ENCODE assay signal across 10 cellular contexts in the genomic region with DNA sequence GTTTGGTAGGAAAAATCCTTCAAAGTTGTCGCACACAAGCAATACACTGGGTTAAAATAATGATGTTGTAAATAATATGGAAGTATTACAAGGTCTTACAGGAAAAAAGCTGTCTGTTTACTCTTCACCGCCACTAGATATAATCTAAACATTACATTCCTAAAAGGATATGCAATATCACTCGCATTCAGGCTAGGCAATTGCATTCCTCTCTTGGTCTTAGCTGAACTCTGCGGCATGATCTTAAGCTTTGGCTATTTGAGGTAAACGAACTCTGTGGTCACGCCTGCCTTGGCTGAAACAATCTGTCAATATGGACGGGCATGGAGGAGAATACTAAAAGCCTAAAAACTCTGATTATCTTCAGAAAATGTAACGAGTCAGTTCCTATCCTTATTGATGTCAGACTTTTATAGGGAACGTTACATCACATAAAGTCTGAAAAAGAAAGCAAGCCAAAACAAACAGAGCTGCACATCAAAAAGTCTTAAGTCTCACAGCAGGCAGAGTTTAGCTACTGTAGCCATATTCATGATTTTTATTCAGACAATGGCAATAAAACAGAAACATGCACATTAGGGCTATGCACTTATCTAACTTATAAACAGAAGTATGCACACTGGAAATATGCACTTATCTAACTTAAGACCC. TPM values are rescaled to one million over a fixed set of nuclear protein-coding genes. Genes with fewer than 3 reads are reported as not detected.
DNase-seq lines count a peak whose midpoint lies in the region; ATAC-seq, FAIRE-seq and TF ChIP-seq lines count a peak whose summit lies in the region.
"Had no signal": no experiment of that assay in that cellular context is flagged by ENCODE, and none has a peak within 500 bp of the region (broad histone marks: within the 10 kb centered on the region; RNA-seq: fewer than 3 reads in every experiment).

No MANE protein-coding gene starts in this region.

- POLR2A ChIA-PET in MCF 10A (lab: Yijun Ruan, JAX) = interaction anchor here (0.7 to 2.1 kb wide), 10 partner anchors 17 to 281 kb away, joined by 3 to 22 read pairs (median 4); a partner anchor contains a TSS
- POLR2A ChIA-PET in activated CD4-positive, alpha-beta memory T cell treated with anti-CD3 and anti-CD28 coated beads for 36 hours (lab: Charles Lee) = no interaction called here

- ATAC-seq in left lobe of liver (peak; percentile 89), upper lobe of right lung (peak; percentile 70)

- CTCF ChIA-PET in MCF 10A (lab: Yijun Ruan, JAX) = interaction anchor here (0.7 to 2.1 kb wide), 12 partner anchors 15 to 257 kb away, joined by 3 to 15 read pairs (median 5); no protein-coding TSS in a partner anchor
- CTCF ChIA-PET in activated CD4-positive, alpha-beta memory T cell treated with anti-CD3 and anti-CD28 coated beads for 36 hours (lab: Charles Lee) = interaction anchor here (0.6 to 6.4 kb wide), 7 partner anchors 15 to 315 kb away, joined by 3 to 44 read pairs (median 4); no protein-coding TSS in a partner anchor

- no peaks in the 10 kb centered on the region for H3K27me3 ChIP-seq in breast epithelium
- no peaks in the 10 kb centered on the region for H3K27me3 ChIP-seq in upper lobe of right lung
- no peaks in the 10 kb centered on the region for H3K27me3 ChIP-seq in ascending aorta

- no peaks in the 10 kb centered on the region for H3K9me3 Mint-ChIP-seq in MCF 10A (ENCODE audit: unreplicated experiment)
- H3K9me3 Mint-ChIP-seq in activated CD4-positive, alpha-beta memory T cell treated with anti-CD3 and anti-CD28 coated beads for 36 hours = no peaks in the 10 kb centered on the region

- H3K36me3 ChIP-seq in breast epithelium = no peaks in the 10 kb centered on the region
- H3K36me3 ChIP-seq in upper lobe of right lung = no peaks in the 10 kb centered on the region
- H3K36me3 ChIP-seq in ascending aorta = no peaks in the 10 kb centered on the region

- H3K4me3 ChIP-seq in breast epithelium = no peak overlapping the region
- peak overlapping the region; percentile 9 for H3K4me3 ChIP-seq in upper lobe of right lung
- H3K4me3 ChIP-seq in ascending aorta = peak overlapping the region in 1 of 2 donors; percentile 3

- H3K27me3 Mint-ChIP-seq in MCF 10A (ENCODE audit: insufficient read depth, unreplicated experiment) = no peaks in the 10 kb centered on the region
- peaks cover 7% of the 10 kb centered on the region for H3K27me3 Mint-ChIP-seq in activated CD4-positive, alpha-beta memory T cell treated with anti-CD3 and anti-CD28 coated beads for 36 hours

- no TSS peak for BruUV-seq in MCF 10A (replicated peaks; lab: Mats Ljungman, UMichigan)

- peak overlapping the region; percentile 62 for H3K4me3 Mint-ChIP-seq in MCF 10A (ENCODE audit: unreplicated experiment)
- no peak overlapping the region for H3K4me3 Mint-ChIP-seq in activated CD4-positive, alpha-beta memory T cell treated with anti-CD3 and anti-CD28 coated beads for 36 hours

- no peaks in the 10 kb centered on the region for H3K36me3 Mint-ChIP-seq in MCF 10A (ENCODE audit: insufficient read depth, unreplicated experiment)
- no peaks in the 10 kb centered on the region for H3K36me3 Mint-ChIP-seq in activated CD4-positive, alpha-beta memory T cell treated with anti-CD3 and anti-CD28 coated beads for 36 hours

- intact Hi-C loops in MCF 10A (cut with micrococcal nuclease) = no loop called here
- intact Hi-C loops in breast epithelium (cut with DNase I; ENCODE audit: low total_unique reads) = no loop called here
- intact Hi-C loops in upper lobe of right lung (cut with DNase I) = loop anchor here (10.0 kb wide), 1 partner anchor 260 kb away; no protein-coding TSS in a partner anchor
- intact Hi-C loops in activated CD4-positive, alpha-beta memory T cell treated with anti-CD3 and anti-CD28 coated beads for 36 hours (cut with micrococcal nuclease) = loop anchor here (10.0 kb wide), 1 partner anchor 160 kb away; no protein-coding TSS in a partner anchor
- intact Hi-C loops in ascending aorta (cut with DNase I) = loop anchor here (1.0 to 2.0 kb wide), 2 partner anchors 24 to 226 kb away; no protein-coding TSS in a partner anchor

- H3K27ac ChIP-seq in breast epithelium (no peak overlapping the region), upper lobe of right lung (peak overlapping the region; percentile 38), ascending aorta (no peak overlapping the region)

- peaks cover 12% of the 10 kb centered on the region for H3K4me1 Mint-ChIP-seq in MCF 10A (ENCODE audit: insufficient read depth, unreplicated experiment)
- no peaks in the 10 kb centered on the region for H3K4me1 Mint-ChIP-seq in activated CD4-positive, alpha-beta memory T cell treated with anti-CD3 and anti-CD28 coated beads for 36 hours (ENCODE audit: low read depth)

- FAIRE-seq in frontal cortex (lab: Jason Lieb, UNC) = no peak

- no peak for TF ChIP-seq CTCF in MCF 10A (IDR thresholded peaks at IDR 0.05; ENCODE audit: unreplicated experiment)
- TF ChIP-seq CTCF in breast epithelium (IDR thresholded peaks at IDR 0.05) = no peak
- TF ChIP-seq CTCF in upper lobe of right lung (IDR thresholded peaks at IDR 0.05) = no peak
- no peak for TF ChIP-seq CTCF in ascending aorta (IDR thresholded peaks at IDR 0.05)

- H3K9me3 ChIP-seq in breast epithelium (no peaks in the 10 kb centered on the region), upper lobe of right lung (no peaks in the 10 kb centered on the region), ascending aorta (no peaks in the 10 kb centered on the region)

- DNase-seq in MCF 10A (ENCODE audit: unreplicated experiment) (peak; percentile 62), breast epithelium (ENCODE audit: low spot score in 2 of 2) (no peak), amniotic epithelial cell (ENCODE audit: low read depth) (peak; percentile 97), left lobe of liver (ENCODE audit: low spot score) (no peak), upper lobe of right lung (no peak), frontal cortex (ENCODE audit: low spot score in 2 of 2) (no peak), ascending aorta (ENCODE audit: low spot score in 2 of 2) (no peak)
- no peak for DNase-seq in activated CD4-positive, alpha-beta memory T cell treated with anti-CD3 and anti-CD28 coated beads for 36 hours
- DNase-seq: activated CD4-positive, alpha-beta T cell treated with anti-CD3 and anti-CD28 coated beads, Interleukin-2, amount 50 U/mL, for 4 hours; NCI-H146 had no signal

- H3K4me1 ChIP-seq in breast epithelium (no peaks in the 10 kb centered on the region), upper lobe of right lung (peaks cover 23% of the 10 kb centered on the region), ascending aorta (peaks cover 0 to 3% of the 10 kb centered on the region in 2 donors)

- no peak for TF ChIP-seq POLR2A in breast epithelium (IDR thresholded peaks at IDR 0.05)

- H3K27ac Mint-ChIP-seq in MCF 10A (ENCODE audit: low read depth, unreplicated experiment) = peak overlapping the region; percentile 46
- no peak overlapping the region for H3K27ac Mint-ChIP-seq in activated CD4-positive, alpha-beta memory T cell treated with anti-CD3 and anti-CD28 coated beads for 36 hours

RNA-seq across cellular contexts. Expression of a gene that starts 30.8 kb away (rescaled TPM):
- total RNA-seq in MCF 10A (2022) = 0.14 and 0.32 TPM in 2 replicates
- 1 to 10 TPM; 2.9 to 4.3 (median 4.3) TPM for total RNA-seq in breast epithelium
- 1.1 TPM for total RNA-seq in left lobe of liver
- 21.6 TPM for total RNA-seq in upper lobe of right lung
- total RNA-seq in frontal cortex = 2.9 TPM
- total RNA-seq in activated CD4-positive, alpha-beta memory T cell treated with anti-CD3 and anti-CD28 coated beads for 36 hours = not detected
- 13.6 TPM for total RNA-seq in ascending aorta

Comparison
In these comparisons a context has a peak if more than half of its experiments do, and no peak if none do; other contexts are left out.
1. DNase-seq: peak in MCF 10A (single experiment) and amniotic epithelial cell (single experiment); none in breast epithelium (0 of 2), left lobe of liver (single experiment), upper lobe of right lung (single experiment), frontal cortex (0 of 2), activated CD4-positive, alpha-beta memory T cell treated with anti-CD3 and anti-CD28 coated beads for 36 hours (single experiment) and ascending aorta (0 of 2).
2. intact Hi-C loops: an anchor here in upper lobe of right lung (10.0 kb wide), activated CD4-positive, alpha-beta memory T cell treated with anti-CD3 and anti-CD28 coated beads for 36 hours (10.0 kb wide) and ascending aorta (1.0 to 2.0 kb wide); none called in MCF 10A and breast epithelium.